In the genomic region with DNA sequence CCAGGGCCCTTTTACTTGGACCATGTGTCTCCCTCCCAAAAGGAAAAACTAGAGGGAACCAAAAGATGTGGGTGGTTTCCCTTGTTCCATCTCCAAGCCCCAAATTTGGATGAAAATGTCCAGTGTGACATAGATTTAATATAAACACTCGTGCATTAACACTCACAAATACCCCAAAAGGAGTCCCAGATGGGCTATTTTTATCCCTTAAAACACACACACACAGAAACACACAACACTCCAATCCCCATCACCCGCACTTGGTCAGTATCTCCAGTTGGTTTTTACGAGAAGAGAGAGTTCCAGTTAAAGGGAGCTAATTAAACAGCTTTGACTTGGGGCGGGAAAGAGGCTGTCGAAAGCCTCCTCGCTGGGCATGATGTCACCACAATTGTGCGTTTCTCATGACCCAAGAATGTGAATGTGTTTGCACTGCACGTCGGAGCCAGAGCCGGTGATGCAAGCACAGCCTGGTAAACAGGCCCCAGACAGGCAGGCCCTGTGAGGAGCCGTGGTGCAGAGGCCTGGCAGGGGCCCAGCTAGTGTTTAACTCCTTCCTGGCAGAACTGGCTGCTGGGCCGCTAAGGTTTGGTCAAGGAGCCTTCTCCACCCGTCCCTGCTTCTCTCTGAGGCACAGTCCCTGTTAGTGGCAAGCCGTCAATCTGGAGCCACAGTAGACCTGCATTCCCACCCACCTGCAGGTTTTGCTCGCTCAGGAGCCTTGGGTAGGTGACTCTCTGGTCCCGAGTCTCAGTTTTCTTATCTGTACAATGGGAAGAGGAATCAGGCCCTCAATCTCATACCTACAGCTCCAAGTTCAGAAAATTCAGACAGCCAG, we compare ENCODE assay signal across 9 cellular contexts. TPM values are rescaled to one million over a fixed set of nuclear protein-coding genes. Genes with fewer than 3 reads are reported as not detected.
DNase-seq lines count a peak whose midpoint lies in the region; ATAC-seq and TF ChIP-seq lines count a peak whose summit lies in the region.
"Had no signal": no experiment of that assay in that cellular context is flagged by ENCODE, and none has a peak within 500 bp of the region (broad histone marks: within the 10 kb centered on the region; RNA-seq: fewer than 3 reads in every experiment).

No MANE protein-coding gene starts in this region.

- H2AFZ ChIP-seq in neural progenitor cell (replicated peaks): peak overlapping the region; percentile 44

- peaks cover 12% of the 10 kb centered on the region for H3K4me1 Mint-ChIP-seq in neural progenitor cell
- H3K4me1 Mint-ChIP-seq in T-helper 2 cell treated with Interferon-gamma antibody and Interleukin-4, amounts not matched to agents 5 μg/mL and 100 μg/mL, for 36 hours (ENCODE audit: low read depth): no peaks in the 10 kb centered on the region
- H3K4me1 Mint-ChIP-seq in naive thymus-derived CD8-positive, alpha-beta T cell: peaks cover 0 to 4% (median 0%) of the 10 kb centered on the region in 4 donors

- H3K27ac ChIP-seq in neural progenitor cell: no peak overlapping the region
- H3K27ac ChIP-seq: KMS-11 had no signal

- ATAC-seq in naive thymus-derived CD8-positive, alpha-beta T cell: no peak

- no peaks in the 10 kb centered on the region for H4K20me1 ChIP-seq in neural progenitor cell (ENCODE audit: low read depth)

- no peak overlapping the region for H3K4me3 Mint-ChIP-seq in neural progenitor cell
- H3K4me3 Mint-ChIP-seq in T-helper 2 cell treated with Interferon-gamma antibody and Interleukin-4, amounts not matched to agents 5 μg/mL and 100 μg/mL, for 36 hours: no peak overlapping the region
- H3K4me3 Mint-ChIP-seq in naive thymus-derived CD8-positive, alpha-beta T cell: no peak overlapping the region

- H3K9ac ChIP-seq in neural progenitor cell: no peak overlapping the region
- H3K9ac ChIP-seq: KMS-11 had no signal

- H3K27me3 ChIP-seq in neural progenitor cell: no peaks in the 10 kb centered on the region

- no peaks in the 10 kb centered on the region for H3K9me3 Mint-ChIP-seq in neural progenitor cell
- H3K9me3 Mint-ChIP-seq in T-helper 2 cell treated with Interferon-gamma antibody and Interleukin-4, amounts not matched to agents 5 μg/mL and 100 μg/mL, for 36 hours: no peaks in the 10 kb centered on the region
- H3K9me3 Mint-ChIP-seq in naive thymus-derived CD8-positive, alpha-beta T cell: no peaks in the 10 kb centered on the region

- no peak overlapping the region for H3K27ac Mint-ChIP-seq in neural progenitor cell
- no peak overlapping the region for H3K27ac Mint-ChIP-seq in T-helper 2 cell treated with Interferon-gamma antibody and Interleukin-4, amounts not matched to agents 5 μg/mL and 100 μg/mL, for 36 hours
- H3K27ac Mint-ChIP-seq in naive thymus-derived CD8-positive, alpha-beta T cell: no peak overlapping the region

- peaks cover 9% of the 10 kb centered on the region for H3K4me1 ChIP-seq in neural progenitor cell

- no peak for TF ChIP-seq CTCF in fibroblast of mammary gland (conservative IDR thresholded peaks at IDR 0.05; ENCODE audit: control insufficient read depth, insufficient read depth, low read depth, low read length)
- TF ChIP-seq CTCF in neural progenitor cell (IDR thresholded peaks at IDR 0.05): no peak

- POLR2A ChIA-PET in naive thymus-derived CD8-positive, alpha-beta T cell (lab: Charles Lee): no interaction called here

- no peaks in the 10 kb centered on the region for H3K36me3 ChIP-seq in neural progenitor cell

- H3F3A ChIP-seq in neural progenitor cell (ENCODE audit: low read depth): peaks cover 6% of the 10 kb centered on the region

- H3K27me3 Mint-ChIP-seq in neural progenitor cell (ENCODE audit: insufficient read depth, low read depth): no peaks in the 10 kb centered on the region
- H3K27me3 Mint-ChIP-seq in T-helper 2 cell treated with Interferon-gamma antibody and Interleukin-4, amounts not matched to agents 5 μg/mL and 100 μg/mL, for 36 hours (ENCODE audit: low read depth): no peaks in the 10 kb centered on the region
- no peaks in the 10 kb centered on the region for H3K27me3 Mint-ChIP-seq in naive thymus-derived CD8-positive, alpha-beta T cell

- no peaks in the 10 kb centered on the region for H3K79me2 ChIP-seq in neural progenitor cell (ENCODE audit: low read depth)

- DNase-seq in GM04504 (ENCODE audit: low read depth) (peak; percentile 92), RPMI7951 (ENCODE audit: low read depth) (peak; percentile 82), fibroblast of mammary gland (ENCODE audit: low read depth) (peak; percentile 98), neural progenitor cell (ENCODE audit: low spot score) (peak; percentile 60)
- no peak for DNase-seq in activated T-cell treated with anti-CD3 and anti-CD28 coated beads, Interleukin-2, amount 50 U/mL, for 48 hours
- DNase-seq in activated effector memory CD4-positive, alpha-beta T cell treated with Interleukin-2 at 50 U/mL for 16 hours: no peak
- no peak for DNase-seq in T-helper 2 cell treated with Interferon-gamma antibody and Interleukin-4, amounts not matched to agents 5 μg/mL and 100 μg/mL, for 36 hours (ENCODE audit: low spot score)
- DNase-seq in naive thymus-derived CD8-positive, alpha-beta T cell: no peak

- H3K4me3 ChIP-seq in fibroblast of mammary gland (ENCODE audit: control insufficient read depth, low read depth, low read length): no peak overlapping the region
- H3K4me3 ChIP-seq in neural progenitor cell: no peak overlapping the region

- no peaks in the 10 kb centered on the region for H3K36me3 Mint-ChIP-seq in neural progenitor cell
- no peaks in the 10 kb centered on the region for H3K36me3 Mint-ChIP-seq in T-helper 2 cell treated with Interferon-gamma antibody and Interleukin-4, amounts not matched to agents 5 μg/mL and 100 μg/mL, for 36 hours (ENCODE audit: low read depth)
- H3K36me3 Mint-ChIP-seq in naive thymus-derived CD8-positive, alpha-beta T cell: no peaks in the 10 kb centered on the region

- H3K4me2 ChIP-seq in neural progenitor cell: no peak overlapping the region
- H3K4me2 ChIP-seq: KMS-11 had no signal

- H3K9me3 ChIP-seq in neural progenitor cell (ENCODE audit: low read depth): no peaks in the 10 kb centered on the region

RNA-seq across cellular contexts. Expression of a gene that starts 25.6 kb away (rescaled TPM):
- 53.9 and 72.3 TPM in 2 replicates for total RNA-seq in RPMI7951 (2014; rRNA removed; shearing (Covaris generic))
- 14.1 and 24.0 TPM in 2 replicates for total RNA-seq in neural progenitor cell (ENCODE audit: low replicate concordance)
- 1 to 10 TPM; 2.2 to 4.5 TPM for total RNA-seq in naive thymus-derived CD8-positive, alpha-beta T cell
- polyA plus RNA-seq in naive thymus-derived CD8-positive, alpha-beta T cell: 1 to 10 TPM in 2 of 3 donors, not detected in 1; 1.1 to 1.8 TPM

RNA-seq across cellular contexts. Expression of a gene that starts 51.8 kb away (rescaled TPM):
- total RNA-seq in RPMI7951 (2014; rRNA removed; shearing (Covaris generic)): 26.2 and 28.1 TPM in 2 replicates
- total RNA-seq in neural progenitor cell (ENCODE audit: low replicate concordance): 7.4 and 13.9 TPM in 2 replicates
- 10 to 100 TPM; 74.9 to 77.8 TPM for total RNA-seq in naive thymus-derived CD8-positive, alpha-beta T cell
- polyA plus RNA-seq in naive thymus-derived CD8-positive, alpha-beta T cell: 100 to 1,000 TPM; 114 to 142 (median 134) TPM

Comparison
In these comparisons a context has a peak if more than half of its experiments do, and no peak if none do; other contexts are left out.
1. DNase-seq: peak in GM04504 (single experiment), RPMI7951 (single experiment), fibroblast of mammary gland (single experiment) and neural progenitor cell (single experiment); none in activated T-cell treated with anti-CD3 and anti-CD28 coated beads, Interleukin-2, amount 50 U/mL, for 48 hours (0 of 2), activated effector memory CD4-positive, alpha-beta T cell treated with Interleukin-2 at 50 U/mL for 16 hours (single experiment), T-helper 2 cell treated with Interferon-gamma antibody and Interleukin-4, amounts not matched to agents 5 μg/mL and 100 μg/mL, for 36 hours (single experiment) and naive thymus-derived CD8-positive, alpha-beta T cell (0 of 10).